1 cellular context compared by ENCODE assay signal in genomic region chr6:117396228-117396627, GRCh38.
TF ChIP-seq lines count a peak whose summit lies in the region.

No MANE protein-coding gene starts in this region.

TF ChIP-seq in HepG2, 621 proteins besides CTCF, POLR2A, EP300 and RAD21 (continued from another document and continues in another):
- TF ChIP-seq SOX6 (IDR thresholded peaks at IDR 0.05) = no peak
- peak; percentile 47; the same call in 1 of the 2 replicates for TF ChIP-seq SOX6 (CRISPR knock-in tag; IDR thresholded peaks at IDR 0.05)
- TF ChIP-seq EHMT2 (IDR thresholded peaks at IDR 0.05; ENCODE audit: borderline replicate concordance, low read depth, low read length) = no peak
- TF ChIP-seq SOX5 (CRISPR knock-in tag; IDR thresholded peaks at IDR 0.05; ENCODE audit: borderline replicate concordance) = peak; percentile 40
- TF ChIP-seq NFIB (CRISPR knock-in tag; IDR thresholded peaks at IDR 0.05; ENCODE audit: borderline replicate concordance) = no peak
- TF ChIP-seq ZNF550 (CRISPR knock-in tag; IDR thresholded peaks at IDR 0.05; ENCODE audit: borderline replicate concordance) = no peak
- no peak for TF ChIP-seq DMTF1 (CRISPR knock-in tag; IDR thresholded peaks at IDR 0.05)
- no peak for TF ChIP-seq HOXD1 (CRISPR knock-in tag; IDR thresholded peaks at IDR 0.05)
- TF ChIP-seq ZBTB42 (CRISPR knock-in tag; IDR thresholded peaks at IDR 0.05) = no peak
- no peak for TF ChIP-seq ZFP82 (CRISPR knock-in tag; IDR thresholded peaks at IDR 0.05; ENCODE audit: borderline replicate concordance)
- TF ChIP-seq TBP (CRISPR knock-in tag; IDR thresholded peaks at IDR 0.05) = no peak
- TF ChIP-seq PLRG1 (conservative IDR thresholded peaks at IDR 0.05) = no peak
- TF ChIP-seq SIN3B (IDR thresholded peaks at IDR 0.05; ENCODE audit: low read length) = no peak
- TF ChIP-seq ZBTB21 (CRISPR knock-in tag; IDR thresholded peaks at IDR 0.05) = no peak
- TF ChIP-seq ZNF317 (CRISPR knock-in tag; IDR thresholded peaks at IDR 0.05) = no peak
- TF ChIP-seq YY1 (IDR thresholded peaks at IDR 0.05; ENCODE audit: insufficient read depth, insufficient replicate concordance, low read depth, low read length) = no peak
- TF ChIP-seq TEAD3 (CRISPR knock-in tag; optimal IDR thresholded peaks at IDR 0.05; ENCODE audit: borderline replicate concordance) = peak; percentile 23
- no peak; the same call in 1 of the 2 replicates for TF ChIP-seq RXRA (CRISPR knock-in tag; IDR thresholded peaks at IDR 0.05)
- peak; percentile 57; the same call in 1 of the 2 replicates for TF ChIP-seq HMG20B (CRISPR knock-in tag; conservative IDR thresholded peaks at IDR 0.05)
- no peak for TF ChIP-seq NAIF1 (CRISPR knock-in tag; IDR thresholded peaks at IDR 0.05; ENCODE audit: borderline replicate concordance)
- TF ChIP-seq CBX5 (CRISPR knock-in tag; IDR thresholded peaks at IDR 0.05; ENCODE audit: borderline replicate concordance) = no peak
- no peak for TF ChIP-seq KDM1A (CRISPR knock-in tag; IDR thresholded peaks at IDR 0.05)
- TF ChIP-seq, protein P1, sequence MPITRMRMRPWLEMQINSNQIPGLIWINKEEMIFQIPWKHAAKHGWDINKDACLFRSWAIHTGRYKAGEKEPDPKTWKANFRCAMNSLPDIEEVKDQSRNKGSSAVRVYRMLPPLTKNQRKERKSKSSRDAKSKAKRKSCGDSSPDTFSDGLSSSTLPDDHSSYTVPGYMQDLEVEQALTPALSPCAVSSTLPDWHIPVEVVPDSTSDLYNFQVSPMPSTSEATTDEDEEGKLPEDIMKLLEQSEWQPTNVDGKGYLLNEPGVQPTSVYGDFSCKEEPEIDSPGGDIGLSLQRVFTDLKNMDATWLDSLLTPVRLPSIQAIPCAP (CRISPR knock-in tag; IDR thresholded peaks at IDR 0.05; ENCODE audit: low read depth) = no peak
- no peak for TF ChIP-seq DMAP1 (CRISPR knock-in tag; IDR thresholded peaks at IDR 0.05)
- no peak for TF ChIP-seq ZNF672 (CRISPR knock-in tag; IDR thresholded peaks at IDR 0.05)
- no peak for TF ChIP-seq MBNL3 (CRISPR knock-in tag; conservative IDR thresholded peaks at IDR 0.05)
- no peak for TF ChIP-seq ZNF274 (CRISPR knock-in tag; IDR thresholded peaks at IDR 0.05)
- TF ChIP-seq, protein P2, sequence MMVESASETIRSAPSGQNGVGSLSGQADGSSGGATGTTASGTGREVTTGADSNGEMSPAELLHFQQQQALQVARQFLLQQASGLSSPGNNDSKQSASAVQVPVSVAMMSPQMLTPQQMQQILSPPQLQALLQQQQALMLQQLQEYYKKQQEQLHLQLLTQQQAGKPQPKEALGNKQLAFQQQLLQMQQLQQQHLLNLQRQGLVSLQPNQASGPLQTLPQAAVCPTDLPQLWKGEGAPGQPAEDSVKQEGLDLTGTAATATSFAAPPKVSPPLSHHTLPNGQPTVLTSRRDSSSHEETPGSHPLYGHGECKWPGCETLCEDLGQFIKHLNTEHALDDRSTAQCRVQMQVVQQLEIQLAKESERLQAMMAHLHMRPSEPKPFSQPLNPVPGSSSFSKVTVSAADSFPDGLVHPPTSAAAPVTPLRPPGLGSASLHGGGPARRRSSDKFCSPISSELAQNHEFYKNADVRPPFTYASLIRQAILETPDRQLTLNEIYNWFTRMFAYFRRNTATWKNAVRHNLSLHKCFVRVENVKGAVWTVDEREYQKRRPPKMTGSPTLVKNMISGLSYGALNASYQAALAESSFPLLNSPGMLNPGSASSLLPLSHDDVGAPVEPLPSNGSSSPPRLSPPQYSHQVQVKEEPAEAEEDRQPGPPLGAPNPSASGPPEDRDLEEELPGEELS (CRISPR knock-in tag; IDR thresholded peaks at IDR 0.05) = no peak
- TF ChIP-seq ZNF275 (CRISPR knock-in tag; IDR thresholded peaks at IDR 0.05; ENCODE audit: borderline replicate concordance) = no peak
- TF ChIP-seq ZNF703 (CRISPR knock-in tag; IDR thresholded peaks at IDR 0.05; ENCODE audit: borderline replicate concordance) = no peak
- TF ChIP-seq, protein P3, sequence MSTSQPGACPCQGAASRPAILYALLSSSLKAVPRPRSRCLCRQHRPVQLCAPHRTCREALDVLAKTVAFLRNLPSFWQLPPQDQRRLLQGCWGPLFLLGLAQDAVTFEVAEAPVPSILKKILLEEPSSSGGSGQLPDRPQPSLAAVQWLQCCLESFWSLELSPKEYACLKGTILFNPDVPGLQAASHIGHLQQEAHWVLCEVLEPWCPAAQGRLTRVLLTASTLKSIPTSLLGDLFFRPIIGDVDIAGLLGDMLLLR (CRISPR knock-in tag; IDR thresholded peaks at IDR 0.05) = no peak
- peak; percentile 60 for TF ChIP-seq FOSL2 (CRISPR knock-in tag; IDR thresholded peaks at IDR 0.05)
- TF ChIP-seq SNAPC2 (CRISPR knock-in tag; IDR thresholded peaks at IDR 0.05) = no peak
- TF ChIP-seq THAP7 (CRISPR knock-in tag; IDR thresholded peaks at IDR 0.05) = no peak
- TF ChIP-seq RFX3 (CRISPR knock-in tag; IDR thresholded peaks at IDR 0.05) = no peak
- no peak for TF ChIP-seq PRMT3 (CRISPR knock-in tag; IDR thresholded peaks at IDR 0.05; ENCODE audit: borderline replicate concordance, low read depth)
- TF ChIP-seq ZNF382 (CRISPR knock-in tag; IDR thresholded peaks at IDR 0.05; ENCODE audit: borderline replicate concordance) = no peak
- TF ChIP-seq CERS6 (CRISPR knock-in tag; IDR thresholded peaks at IDR 0.05) = no peak
- no peak for TF ChIP-seq ZNF510 (CRISPR knock-in tag; IDR thresholded peaks at IDR 0.05; ENCODE audit: low read depth)
- peak; percentile 78 for TF ChIP-seq NR2F6 (IDR thresholded peaks at IDR 0.05)
- peak; percentile 66; the same call in 1 of the 2 replicates for TF ChIP-seq NR2F6 (CRISPR knock-in tag; IDR thresholded peaks at IDR 0.05)
- peak; percentile 66; the same call in 1 of the 2 replicates for TF ChIP-seq GFI1 (CRISPR knock-in tag; IDR thresholded peaks at IDR 0.05; ENCODE audit: borderline replicate concordance)
- no peak for TF ChIP-seq TEAD2 (CRISPR knock-in tag; IDR thresholded peaks at IDR 0.05)
- TF ChIP-seq MED13 (CRISPR knock-in tag; IDR thresholded peaks at IDR 0.05) = no peak
- TF ChIP-seq LRRFIP1 (CRISPR knock-in tag; conservative IDR thresholded peaks at IDR 0.05) = no peak
- no peak for TF ChIP-seq ZNF446 (CRISPR knock-in tag; IDR thresholded peaks at IDR 0.05)
- TF ChIP-seq AHDC1 (CRISPR knock-in tag; IDR thresholded peaks at IDR 0.05; ENCODE audit: borderline replicate concordance) = no peak
- no peak for TF ChIP-seq ZNF292 (CRISPR knock-in tag; IDR thresholded peaks at IDR 0.05; ENCODE audit: borderline replicate concordance, low read depth)
- TF ChIP-seq ERF (CRISPR knock-in tag; IDR thresholded peaks at IDR 0.05) = no peak
- TF ChIP-seq POLR2AphosphoS5 (IDR thresholded peaks at IDR 0.05; ENCODE audit: low read depth, low read length) = no peak
- TF ChIP-seq ZNF44 (CRISPR knock-in tag; IDR thresholded peaks at IDR 0.05) = no peak
- no peak for TF ChIP-seq SNRNP70 (IDR thresholded peaks at IDR 0.05; ENCODE audit: low read depth, low read length)
- no peak for TF ChIP-seq ZNF670 (CRISPR knock-in tag; IDR thresholded peaks at IDR 0.05; ENCODE audit: borderline replicate concordance)
- peak; percentile 53; the same call in 1 of the 2 replicates for TF ChIP-seq FOXA3 (CRISPR knock-in tag; IDR thresholded peaks at IDR 0.05)
- TF ChIP-seq EZH2 (conservative IDR thresholded peaks at IDR 0.05; ENCODE audit: low read depth, low read length) = no peak
